In the genomic region with DNA sequence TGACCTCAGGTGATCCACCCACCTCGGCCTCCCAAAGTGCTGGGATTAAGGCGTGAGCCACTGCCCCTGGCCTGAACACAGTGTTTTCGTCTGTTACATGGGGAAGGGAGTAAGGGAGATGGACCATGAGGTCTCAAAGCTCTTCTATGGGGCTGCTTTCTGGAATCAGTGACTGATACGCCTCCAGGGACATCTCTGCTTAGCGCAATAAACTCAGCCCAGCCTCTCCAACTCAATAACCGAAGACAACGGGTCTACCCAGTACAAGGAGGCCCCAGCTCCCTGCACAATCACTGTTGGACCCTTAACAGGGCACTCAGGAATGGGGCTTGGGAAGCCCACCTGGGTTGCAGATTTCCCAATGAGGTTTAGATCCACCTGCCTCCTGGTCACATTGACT, we compare ENCODE assay signal across 21 cellular contexts. TPM values are rescaled to one million over a fixed set of nuclear protein-coding genes. Genes with fewer than 3 reads are reported as not detected.
"Had no signal": no experiment of that assay in that cellular context is flagged by ENCODE, and none has a peak within 500 bp of the region (broad histone marks: within the 10 kb centered on the region; RNA-seq: fewer than 3 reads in every experiment).

No MANE protein-coding gene starts in this region.

- H3K4me3 Mint-ChIP-seq: central memory CD8-positive, alpha-beta T cell; naive thymus-derived CD4-positive, alpha-beta T cell had no signal

- H3K36me3 ChIP-seq: brain microvascular endothelial cell, ovary, tibial artery, uterus, WERI-Rb-1 had no signal

- H3K9me3 Mint-ChIP-seq: central memory CD8-positive, alpha-beta T cell had no signal

- H3K4me1 ChIP-seq: tibial artery, uterus had no signal

- H3K4me2 ChIP-seq: smooth muscle cell had no signal

- H3K27me3 ChIP-seq: ovary, uterus had no signal

- DNase-seq: activated CD4-positive, alpha-beta T cell treated with anti-CD3 and anti-CD28 coated beads for 1 hour; activated CD8-positive, alpha-beta memory T cell treated with anti-CD3 and anti-CD28 coated beads for 24 hours; activated CD8-positive, alpha-beta memory T cell treated with anti-CD3 and anti-CD28 coated beads, Interleukin-2, amount 50 U/mL, for 48 hours; activated effector memory CD4-positive, alpha-beta T cell treated with anti-CD3 and anti-CD28 coated beads, Interleukin-2, amount 50 U/mL, for 16 hours; activated naive CD4-positive, alpha-beta T cell treated with anti-CD3 and anti-CD28 coated beads, Interleukin-2, amount 50 U/mL, for 16 hours; activated T-cell treated with anti-CD3 and anti-CD28 coated beads, Interleukin-2, amount 50 U/mL, for 48 hours; aorta; mesenchymal stem cell; naive thymus-derived CD4-positive, alpha-beta T cell; ovary; stimulated activated naive CD4-positive, alpha-beta T cell treated with Interleukin-2 at 50 U/mL for 16 hours; T-helper 2 cell; tibial artery; uterus had no signal

- H3K4me3 ChIP-seq: coronary artery, ovary, smooth muscle cell, tibial artery, uterus had no signal

- H3K27ac Mint-ChIP-seq: naive thymus-derived CD4-positive, alpha-beta T cell had no signal

- H3K9me3 ChIP-seq: ovary, tibial artery, uterus had no signal

- H3K4me1 Mint-ChIP-seq: central memory CD8-positive, alpha-beta T cell had no signal

- ATAC-seq: naive thymus-derived CD4-positive, alpha-beta T cell had no signal

- H3K27ac ChIP-seq: brain microvascular endothelial cell, coronary artery, ovary, tibial artery, uterus had no signal

- H3K36me3 Mint-ChIP-seq: naive thymus-derived CD4-positive, alpha-beta T cell had no signal

RNA-seq across cellular contexts. Expression of a gene that starts 42.6 kb away (rescaled TPM):
- total RNA-seq: aorta; liver; naive thymus-derived CD4-positive, alpha-beta T cell; sciatic nerve; smooth muscle cell had no signal
- polyA plus RNA-seq: naive thymus-derived CD4-positive, alpha-beta T cell; smooth muscle cell had no signal
